20 cellular contexts compared by ENCODE assay signal in the genomic region with DNA sequence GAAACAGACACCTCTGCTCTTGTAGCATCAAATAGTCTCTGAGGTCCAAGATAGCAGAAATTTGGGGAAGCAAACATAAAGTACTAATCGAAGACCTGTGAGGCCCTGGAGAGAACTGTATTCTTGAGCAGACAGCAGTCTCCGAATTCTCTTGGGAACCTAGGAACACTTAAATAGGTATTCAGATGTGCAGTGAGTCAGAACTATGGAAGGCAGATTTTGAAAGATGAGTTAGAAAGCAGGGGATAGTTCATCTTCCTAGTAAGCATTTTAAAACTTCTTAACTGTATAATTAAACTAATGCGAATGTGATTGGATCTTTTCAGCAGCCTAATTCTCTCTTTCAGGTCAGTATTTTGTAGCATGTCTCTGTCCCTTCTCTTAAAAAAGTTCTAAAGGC.
"Had no signal": no experiment of that assay in that cellular context is flagged by ENCODE, and none has a peak within 500 bp of the region (broad histone marks: within the 10 kb centered on the region; RNA-seq: fewer than 3 reads in every experiment).

No MANE protein-coding gene starts in this region.

- DNase-seq: colonic mucosa; effector CD4-positive, alpha-beta T cell; endodermal cell; glutamatergic neuron; immature natural killer cell; left cardiac atrium; left ventricle myocardium inferior; lower lobe of right lung; natural killer cell; posterior cingulate gyrus; sigmoid colon; stimulated activated CD4-positive, alpha-beta T cell treated with anti-CD3 and anti-CD28 coated beads, Interleukin-2, amount 100 ng/mL, for 48 hours; stimulated activated naive CD8-positive, alpha-beta T cell treated with anti-CD3 and anti-CD28 coated beads, Interleukin-15, Interleukin-2, amounts not matched to agents 100 U/mL and 50 U/mL, for 24 hours; thyroid gland; upper lobe of left lung; uterus had no signal

- H3K27me3 ChIP-seq: colonic mucosa, gastroesophageal sphincter, sigmoid colon, suprapubic skin, thyroid gland, upper lobe of left lung, uterus had no signal

- H3K4me1 ChIP-seq: colonic mucosa, gastroesophageal sphincter, left ventricle myocardium inferior, lower lobe of right lung, suprapubic skin, thyroid gland, upper lobe of left lung, uterus had no signal

- H3K36me3 ChIP-seq: colonic mucosa, gastroesophageal sphincter, left ventricle myocardium inferior, lower lobe of right lung, sigmoid colon, suprapubic skin, thyroid gland, upper lobe of left lung, uterus had no signal

- H3K4me2 ChIP-seq: smooth muscle cell had no signal

- H3K27ac ChIP-seq: colonic mucosa, gastroesophageal sphincter, left ventricle myocardium inferior, lower lobe of right lung, sigmoid colon, suprapubic skin, thyroid gland, upper lobe of left lung, uterus had no signal

- ATAC-seq: esophagus mucosa; gastroesophageal sphincter; left cardiac atrium; lower lobe of right lung; natural killer cell; stimulated activated naive CD8-positive, alpha-beta T cell treated with anti-CD3 and anti-CD28 coated beads, Interleukin-15, Interleukin-2, amounts not matched to agents 100 U/mL and 50 U/mL, for 24 hours had no signal

- H3K9me3 ChIP-seq: colonic mucosa, gastroesophageal sphincter, left ventricle myocardium inferior, lower lobe of right lung, sigmoid colon, suprapubic skin, thyroid gland, upper lobe of left lung, uterus had no signal

- H3K4me3 ChIP-seq: colonic mucosa, gastroesophageal sphincter, left ventricle myocardium inferior, lower lobe of right lung, sigmoid colon, smooth muscle cell, suprapubic skin, thyroid gland, upper lobe of left lung, uterus had no signal
